ENCODE assay signal across 22 cellular contexts in genomic region chr5:77499973-77500372, GRCh38. TPM values are rescaled to one million over a fixed set of nuclear protein-coding genes. Genes with fewer than 3 reads are reported as not detected.
DNase-seq lines count a peak whose midpoint lies in the region; ATAC-seq, FAIRE-seq and TF ChIP-seq lines count a peak whose summit lies in the region.
"Had no signal": no experiment of that assay in that cellular context is flagged by ENCODE, and none has a peak within 500 bp of the region (broad histone marks: within the 10 kb centered on the region; RNA-seq: fewer than 3 reads in every experiment).

No MANE protein-coding gene starts in this region.

- H3K27ac ChIP-seq in HepG2 (ENCODE audit: extremely low read length, insufficient read depth, low read length) (no peak overlapping the region), right lobe of liver (no peak overlapping the region), IMR-90 (ENCODE audit: insufficient read depth, low read length) (no peak overlapping the region), endodermal cell (ENCODE audit: low read depth, low read length) (no peak overlapping the region), neural progenitor cell (no peak overlapping the region)
- H3K27ac ChIP-seq: BLaER1 treated with 17β-estradiol and CSF1 and Interleukin-3, amounts not matched to agents 10 nM and 100 nM; C4-2B had no signal

- no peak for DNase-seq in HepG2 (ENCODE audit: low spot score)
- no peak for DNase-seq in right lobe of liver
- no peak for DNase-seq in IMR-90
- no peak for DNase-seq in endodermal cell
- DNase-seq in NCI-H526 treated with DMSO at 0.1 percent for 48 hours (lab: John Stamatoyannopoulos, UW): no peak
- no peak for DNase-seq in neural progenitor cell (ENCODE audit: low spot score)
- DNase-seq: 8988T; AML-193; Caco-2; Calu3; CD4-positive, alpha-beta T cell; CD8-positive, alpha-beta T cell; DMS79 treated with DMSO at 0.1 percent for 48 hours; GF-D8 had no signal

- H4K20me1 ChIP-seq in HepG2 (ENCODE audit: insufficient read depth, low read length) (no peaks in the 10 kb centered on the region), IMR-90 (ENCODE audit: insufficient read depth, low read length) (no peaks in the 10 kb centered on the region), neural progenitor cell (ENCODE audit: low read depth) (no peaks in the 10 kb centered on the region)
- H4K20me1 ChIP-seq: BLaER1 treated with 17β-estradiol and CSF1 and Interleukin-3, amounts not matched to agents 10 nM and 100 nM had no signal

- no peak overlapping the region for H2AK9ac ChIP-seq in IMR-90 (replicated peaks; ENCODE audit: low read depth, low read length, poor library complexity)

- no peak overlapping the region for H4K5ac ChIP-seq in IMR-90 (ENCODE audit: low read depth, low read length)

- TF ChIP-seq RAD21 in HepG2 (CRISPR knock-in tag; IDR thresholded peaks at IDR 0.05): no peak
- no peak for TF ChIP-seq RAD21 in IMR-90 (IDR thresholded peaks at IDR 0.05; ENCODE audit: low read length)

- H2BK5ac ChIP-seq in IMR-90 (ENCODE audit: low read depth, low read length, poor library complexity, severe bottlenecking): no peak overlapping the region

- H3K4me3 ChIP-seq in HepG2 (replicated peaks in 1 of 3; ENCODE audit: insufficient read depth in 1 of 3, low read depth in 2 of 3, low read length in 3 of 3) (no peak overlapping the region), right lobe of liver (no peak overlapping the region), IMR-90 (ENCODE audit: insufficient read depth, low read depth, low read length) (no peak overlapping the region), endodermal cell (ENCODE audit: low read length) (peak overlapping the region; percentile 54), neural progenitor cell (no peak overlapping the region)
- H3K4me3 ChIP-seq: BLaER1 treated with 17β-estradiol and CSF1 and Interleukin-3, amounts not matched to agents 10 nM and 100 nM had no signal

- H3K79me2 ChIP-seq in HepG2 (ENCODE audit: insufficient read depth, low read length): no peaks in the 10 kb centered on the region
- no peaks in the 10 kb centered on the region for H3K79me2 ChIP-seq in neural progenitor cell (ENCODE audit: low read depth)

- no peak overlapping the region for H3K23ac ChIP-seq in IMR-90 (ENCODE audit: low read depth, low read length)

- H3K36me3 ChIP-seq in HepG2 (replicated peaks in 1 of 2; ENCODE audit: control insufficient read depth in 1 of 2, insufficient read depth in 2 of 2, low read length in 2 of 2) (no peaks in the 10 kb centered on the region), right lobe of liver (no peaks in the 10 kb centered on the region), IMR-90 (ENCODE audit: control insufficient read depth, insufficient read depth, low read length) (no peaks in the 10 kb centered on the region), endodermal cell (ENCODE audit: control insufficient read depth, insufficient read depth, low read length) (no peaks in the 10 kb centered on the region), neural progenitor cell (no peaks in the 10 kb centered on the region)
- H3K36me3 ChIP-seq: BLaER1 treated with 17β-estradiol and CSF1 and Interleukin-3, amounts not matched to agents 10 nM and 100 nM had no signal

- H3K27me3 ChIP-seq in HepG2 (ENCODE audit: control insufficient read depth in 1 of 2, insufficient read depth in 2 of 2, low read length in 2 of 2): peaks cover 0 to 5% of the 10 kb centered on the region in 2 experiments; a peak in 2 of 5 replicates
- no peaks in the 10 kb centered on the region for H3K27me3 ChIP-seq in right lobe of liver
- H3K27me3 ChIP-seq in IMR-90 (ENCODE audit: control insufficient read depth, insufficient read depth, low read length): peaks cover 4% of the 10 kb centered on the region; the same call in 1 of the 2 replicates
- peaks cover 17% of the 10 kb centered on the region for H3K27me3 ChIP-seq in endodermal cell (ENCODE audit: control insufficient read depth, insufficient read depth, low read length, poor library complexity, severe bottlenecking)
- H3K27me3 ChIP-seq in neural progenitor cell: peaks cover 20% of the 10 kb centered on the region
- H3K27me3 ChIP-seq: BLaER1 treated with 17β-estradiol and CSF1 and Interleukin-3, amounts not matched to agents 10 nM and 100 nM had no signal

- no peak for ATAC-seq in HepG2
- no peak for ATAC-seq in right lobe of liver
- no peak for ATAC-seq in IMR-90 (ENCODE audit: low read depth)
- ATAC-seq: CD8-positive, alpha-beta T cell had no signal

- in situ Hi-C loops in HepG2 (cut with HindIII; ENCODE audit: extremely low pct_ligation_motif_present, low pct_unique_long_range_greater_than_20kb) (no loop called here), IMR-90 (cut with MboI; ENCODE audit: low sequenced_read_pairs) (no loop called here)

- TF ChIP-seq POLR2A in HepG2 (IDR thresholded peaks at IDR 0.05; ENCODE audit: insufficient read depth in 1 of 2, low read depth in 2 of 2, low read length in 2 of 2): no peak
- no peak for TF ChIP-seq POLR2A in right lobe of liver (IDR thresholded peaks at IDR 0.05)
- TF ChIP-seq POLR2A in IMR-90 (IDR thresholded peaks at IDR 0.05; ENCODE audit: low read depth, low read length): no peak

- TF ChIP-seq EP300 in HepG2 (IDR thresholded peaks at IDR 0.05; ENCODE audit: low read depth in 2 of 2, low read length in 2 of 2): no peak
- no peak for TF ChIP-seq EP300 in HepG2 (CRISPR knock-in tag; IDR thresholded peaks at IDR 0.05; ENCODE audit: borderline replicate concordance)

- peaks cover 20% of the 10 kb centered on the region for H3K9me3 Mint-ChIP-seq in endodermal cell
- H3K9me3 Mint-ChIP-seq in neural progenitor cell: peaks cover 22% of the 10 kb centered on the region

- H3K27ac Mint-ChIP-seq in endodermal cell: no peak overlapping the region
- H3K27ac Mint-ChIP-seq in neural progenitor cell: no peak overlapping the region
- H3K27ac Mint-ChIP-seq: B cell; CD4-positive, alpha-beta T cell; CD8-positive, alpha-beta T cell had no signal

- H3K27me3 Mint-ChIP-seq in endodermal cell (ENCODE audit: insufficient read depth): peaks cover 47% of the 10 kb centered on the region
- peaks cover 3% of the 10 kb centered on the region for H3K27me3 Mint-ChIP-seq in neural progenitor cell (ENCODE audit: insufficient read depth, low read depth)

- H3K4me2 ChIP-seq in HepG2 (ENCODE audit: low read depth, low read length) (no peak overlapping the region), IMR-90 (ENCODE audit: low read depth, low read length) (no peak overlapping the region), neural progenitor cell (no peak overlapping the region)

- H3K9ac ChIP-seq in HepG2 (ENCODE audit: insufficient read depth, low read depth, low read length) (no peak overlapping the region), IMR-90 (ENCODE audit: low read depth, low read length) (no peak overlapping the region), endodermal cell (ENCODE audit: extremely low read depth, low read length, poor library complexity, severe bottlenecking) (no peak overlapping the region), neural progenitor cell (no peak overlapping the region)
- H3K9ac ChIP-seq: BLaER1 treated with 17β-estradiol and CSF1 and Interleukin-3, amounts not matched to agents 10 nM and 100 nM had no signal

- no peak overlapping the region for H4K8ac ChIP-seq in IMR-90 (ENCODE audit: low read depth in 2 of 2, low read length in 2 of 2)

- BruUV-seq in HepG2 (replicated peaks; lab: Mats Ljungman, UMichigan): no TSS peak
- no TSS peak for BruUV-seq in IMR-90 (replicated peaks; lab: Mats Ljungman, UMichigan)

- H3K4me1 ChIP-seq in HepG2 (ENCODE audit: insufficient read depth, low read length) (no peaks in the 10 kb centered on the region), right lobe of liver (no peaks in the 10 kb centered on the region), IMR-90 (ENCODE audit: control insufficient read depth, insufficient read depth, low read length) (no peaks in the 10 kb centered on the region), endodermal cell (ENCODE audit: control insufficient read depth, insufficient read depth, low read length) (no peaks in the 10 kb centered on the region), neural progenitor cell (no peaks in the 10 kb centered on the region)
- H3K4me1 ChIP-seq: Caco-2 had no signal

- H2BK15ac ChIP-seq in IMR-90 (ENCODE audit: low read depth, low read length): no peak overlapping the region

- H3K4me3 Mint-ChIP-seq in endodermal cell: no peak overlapping the region
- H3K4me3 Mint-ChIP-seq in neural progenitor cell: no peak overlapping the region
- H3K4me3 Mint-ChIP-seq: B cell; CD4-positive, alpha-beta T cell; CD8-positive, alpha-beta T cell had no signal

- H3K4me1 Mint-ChIP-seq in endodermal cell (peaks cover 14% of the 10 kb centered on the region), neural progenitor cell (no peaks in the 10 kb centered on the region)

- no peak overlapping the region for H2AK5ac ChIP-seq in IMR-90 (ENCODE audit: low read depth, low read length)

- WGBS in HepG2 (ENCODE audit: low lambda C conversion rate): 75% methylated on average over 2 of the region's 2 CpGs
- 86% methylated on average over 2 of the region's 2 CpGs for WGBS in right lobe of liver (ENCODE audit: insufficient coverage, low coverage, low lambda C conversion rate, missing lambda C conversion rate)
- no CpG with 5 or more reads among the region's 2 CpGs for WGBS in IMR-90 (ENCODE audit: extremely low coverage in 2 of 2, insufficient read length in 1 of 2), 2 experiments
- WGBS in endodermal cell (ENCODE audit: insufficient coverage in 1 of 2, insufficient read length in 1 of 2), 2 experiments: 100% methylated on average over 1 to 2 of the region's 2 CpGs

- intact Hi-C loops in HepG2 (cut with micrococcal nuclease; ENCODE audit: unreplicated experiment) (no loop called here), right lobe of liver (cut with DNase I) (no loop called here), IMR-90 (cut with micrococcal nuclease) (no loop called here)

- FAIRE-seq in HepG2 (lab: Jason Lieb, UNC): no peak
- FAIRE-seq: A204.1, D721Med, G401.6, GM12891, GM19239 had no signal

- H3K36me3 Mint-ChIP-seq in endodermal cell (ENCODE audit: low read depth): no peaks in the 10 kb centered on the region
- H3K36me3 Mint-ChIP-seq in neural progenitor cell: no peaks in the 10 kb centered on the region
- H3K36me3 Mint-ChIP-seq: CD8-positive, alpha-beta T cell had no signal

- no peak overlapping the region for H3K4ac ChIP-seq in IMR-90 (ENCODE audit: low read depth, low read length)

- H3K9me3 ChIP-seq in HepG2 (ENCODE audit: low read length) (no peaks in the 10 kb centered on the region), right lobe of liver (no peaks in the 10 kb centered on the region), IMR-90 (ENCODE audit: control insufficient read depth, insufficient read depth, low read length) (peaks cover 2% of the 10 kb centered on the region; the same call in 1 of the 2 replicates), endodermal cell (ENCODE audit: control insufficient read depth, low read length) (no peaks in the 10 kb centered on the region), neural progenitor cell (ENCODE audit: low read depth) (no peaks in the 10 kb centered on the region)

- no peak overlapping the region for H4K91ac ChIP-seq in IMR-90 (ENCODE audit: insufficient read depth, low read depth, low read length)

- CTCF ChIA-PET in HepG2 (lab: Yijun Ruan, JAX; ENCODE audit: low intra/inter-chr PET ratio, low total read pairs) (no interaction called here), IMR-90 (lab: Yijun Ruan, JAX) (no interaction called here)

- no peak overlapping the region for H2BK20ac ChIP-seq in IMR-90 (ENCODE audit: low read depth, low read length)

- H3K9me1 ChIP-seq in IMR-90 (ENCODE audit: insufficient read depth, low read length): no peaks in the 10 kb centered on the region

- POLR2A ChIA-PET in HepG2 (lab: Yijun Ruan, JAX): no interaction called here
- POLR2A ChIA-PET in IMR-90 (lab: Charles Lee; ENCODE audit: unreplicated experiment): no interaction called here

- TF ChIP-seq CTCF in HepG2 (CRISPR knock-in tag; IDR thresholded peaks at IDR 0.05): no peak
- no peak for TF ChIP-seq CTCF in right lobe of liver (IDR thresholded peaks at IDR 0.05)
- TF ChIP-seq CTCF in IMR-90 (conservative IDR thresholded peaks at IDR 0.05; ENCODE audit: low read depth, low read length): no peak
- TF ChIP-seq CTCF in endodermal cell (conservative IDR thresholded peaks at IDR 0.05): no peak
- no peak for TF ChIP-seq CTCF in neural progenitor cell (IDR thresholded peaks at IDR 0.05)

- no peak overlapping the region for H3K18ac ChIP-seq in IMR-90 (ENCODE audit: low read depth, low read length)

- dilution Hi-C loops in IMR-90 (cut with HindIII; ENCODE audit: low sequenced_read_pairs, unreplicated experiment): no loop called here

- no peak overlapping the region for H3K56ac ChIP-seq in IMR-90 (ENCODE audit: extremely low read depth, insufficient read depth, low read length)

- no peak overlapping the region for H3K14ac ChIP-seq in IMR-90 (replicated peaks; ENCODE audit: low read depth, low read length)

- no peaks in the 10 kb centered on the region for H3F3A ChIP-seq in neural progenitor cell (ENCODE audit: low read depth)

- H2BK120ac ChIP-seq in IMR-90 (ENCODE audit: low read depth, low read length): no peak overlapping the region

- H3K79me1 ChIP-seq in IMR-90 (ENCODE audit: low read depth in 1 of 2, low read length in 2 of 2): no peaks in the 10 kb centered on the region

- H2AFZ ChIP-seq in HepG2 (ENCODE audit: low read length) (no peak overlapping the region), IMR-90 (replicated peaks; ENCODE audit: low read length, poor library complexity) (no peak overlapping the region), neural progenitor cell (replicated peaks) (no peak overlapping the region)

RNA-seq across cellular contexts. Expression of gene WDR41, which starts 7.9 kb away (rescaled TPM):
- total RNA-seq in HepG2 (2016; rRNA removed; fragmentation: Illumina TruSeq; extraction: Trizol): 39.3 and 52.8 TPM in 2 replicates
- total RNA-seq in HepG2 (2016; cell fraction: cytosol; rRNA removed; fragmentation: Illumina TruSeq; extraction: Trizol; ENCODE audit: low read depth): 30.5 and 31.6 TPM in 2 replicates
- total RNA-seq in HepG2 (2016; cell fraction: insoluble cytoplasmic fraction; rRNA removed; fragmentation: Illumina TruSeq; extraction: Trizol): 41.1 and 50.2 TPM in 2 replicates
- 22.4 and 24.4 TPM in 2 replicates for total RNA-seq in HepG2 (2016; cell fraction: membrane; rRNA removed; fragmentation: Illumina TruSeq; extraction: Trizol)
- 23.6 and 25.8 TPM in 2 replicates for total RNA-seq in HepG2 (2016; cell fraction: nucleus; rRNA removed; fragmentation: Illumina TruSeq; extraction: Trizol)
- 17.9 and 18.9 TPM in 2 replicates for polyA plus RNA-seq in HepG2 (2011; rRNA removed)
- polyA plus RNA-seq in HepG2 (2011; cell fraction: cytosol; rRNA removed): 11.8 and 17.2 TPM in 2 replicates
- 10.5 and 11.5 TPM in 2 replicates for polyA plus RNA-seq in HepG2 (2011; cell fraction: nucleus; rRNA removed)
- polyA plus RNA-seq in HepG2 (2012): 20.3 TPM in 2 replicates
- 7.4 and 8.6 TPM in 2 replicates for polyA plus RNA-seq in HepG2 (2016; cell fraction: cytosol; fragmentation: Illumina TruSeq; extraction: Trizol; ENCODE audit: low read depth)
- polyA plus RNA-seq in HepG2 (2016; cell fraction: insoluble cytoplasmic fraction; fragmentation: Illumina TruSeq; extraction: Trizol; ENCODE audit: low read depth): 39.8 and 47.6 TPM in 2 replicates
- polyA plus RNA-seq in HepG2 (2016; cell fraction: membrane; fragmentation: Illumina TruSeq; extraction: Trizol; ENCODE audit: low read depth): 10.2 and 11.6 TPM in 2 replicates
- 19.2 and 29.6 TPM in 2 replicates for polyA plus RNA-seq in HepG2 (2016; cell fraction: nucleus; fragmentation: Illumina TruSeq; extraction: Trizol; ENCODE audit: insufficient read depth, low read depth)
- 14.5 and 23.5 TPM in 2 replicates for polyA minus RNA-seq in HepG2 (2011; rRNA and poly(A)+ RNA removed; ENCODE audit: low replicate concordance)
- 18.2 and 19.1 TPM in 2 replicates for polyA minus RNA-seq in HepG2 (2011; cell fraction: cytosol; rRNA and poly(A)+ RNA removed)
- 44.9 and 53.0 TPM in 2 replicates for polyA minus RNA-seq in HepG2 (2011; cell fraction: nucleus; rRNA and poly(A)+ RNA removed)
- total RNA-seq in right lobe of liver: 10 to 100 TPM; 12.9 to 17.7 (median 17.6) TPM
- 72.1 and 104 TPM in 2 replicates for total RNA-seq in IMR-90 (2012; rRNA removed)
- polyA plus RNA-seq in IMR-90 (2012; rRNA removed): 36.3 and 38.1 TPM in 2 replicates
- 7.4 and 19.6 TPM in 2 replicates for polyA plus RNA-seq in IMR-90 (2012; cell fraction: cytosol; rRNA removed)
- polyA plus RNA-seq in IMR-90 (2012; cell fraction: nucleus; rRNA removed; ENCODE audit: low replicate concordance): 4.3 and 26.8 TPM in 2 replicates
- 10 to 100 TPM; 61.6 to 80.9 TPM for total RNA-seq in endodermal cell
- 49.5 TPM for polyA plus RNA-seq in endodermal cell (2013, experiment 1 of 2)
- 51.2 TPM for polyA plus RNA-seq in endodermal cell (2013, experiment 2 of 2)
- 85.6 and 92.6 TPM in 2 replicates for total RNA-seq in neural progenitor cell (ENCODE audit: low replicate concordance)
